In the genomic region with DNA sequence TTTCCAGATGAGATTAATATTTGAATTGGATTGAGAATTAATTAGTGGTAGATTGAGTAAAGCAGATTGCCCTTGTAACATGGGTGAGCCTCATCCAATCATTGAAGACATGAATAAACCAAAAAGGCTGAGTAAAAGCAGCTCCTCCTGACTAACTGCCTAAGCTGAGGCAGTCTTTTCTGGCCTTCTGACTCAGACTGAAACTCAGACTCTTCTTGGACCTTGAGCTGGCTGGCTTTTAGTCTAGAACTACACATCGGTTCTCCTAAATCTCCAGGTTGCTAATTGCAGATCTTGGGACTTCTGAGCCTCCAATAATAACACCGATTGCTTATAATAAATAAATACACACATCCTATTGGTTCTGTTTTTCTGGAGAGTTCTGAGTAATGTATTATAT, we compare ENCODE assay signal across 17 cellular contexts. TPM values are rescaled to one million over a fixed set of nuclear protein-coding genes. Genes with fewer than 3 reads are reported as not detected.
DNase-seq lines count a peak whose midpoint lies in the region; ATAC-seq, FAIRE-seq and TF ChIP-seq lines count a peak whose summit lies in the region.
"Had no signal": no experiment of that assay in that cellular context is flagged by ENCODE, and none has a peak within 500 bp of the region (broad histone marks: within the 10 kb centered on the region; RNA-seq: fewer than 3 reads in every experiment).

No MANE protein-coding gene starts in this region.

- DNase-seq in AG20443 (ENCODE audit: low spot score) = peak; percentile 58
- DNase-seq in GM12892 (ENCODE audit: insufficient read length) = peak; percentile 27
- peak; percentile 43 for DNase-seq in amniotic epithelial cell (ENCODE audit: low read depth)
- DNase-seq in HT-29 (ENCODE audit: low spot score) = no peak
- no peak for DNase-seq in activated naive CD4-positive, alpha-beta T cell treated with anti-CD3 and anti-CD28 coated beads, Interleukin-2, amount 50 U/mL, for 16 hours
- DNase-seq in islet precursor cell = no peak
- DNase-seq in stimulated activated CD4-positive, alpha-beta T cell treated with anti-CD3 and anti-CD28 coated beads, Interleukin-2, amount 100 ng/mL, for 24 hours = no peak
- DNase-seq: activated CD4-positive, alpha-beta T cell treated with anti-CD3 and anti-CD28 coated beads, Interleukin-2, amount 50 U/mL, for 1 hour; activated naive CD8-positive, alpha-beta T cell treated with anti-CD3 and anti-CD28 coated beads, Interleukin-2, amount 10 ng/mL, durations not matched to agents 7 days and 5 days; colonic mucosa; esophagus squamous epithelium; GOT3; NCI-H1417; NCI-H524 had no signal

- no peak for TF ChIP-seq POLR2A in GM12892 (IDR thresholded peaks at IDR 0.05; ENCODE audit: low read depth, low read length)

- peak; percentile 51 for ATAC-seq in HG02610 (IDR thresholded peaks at IDR 0.05; ENCODE audit: unreplicated experiment)

- no peak for FAIRE-seq in GM12892 (lab: Jason Lieb, UNC)
- FAIRE-seq: G401.6 had no signal

RNA-seq across cellular contexts. Expression of gene FKBP11, which starts 24.0 kb away (rescaled TPM):
- polyA plus RNA-seq in GM12892 (2012; ENCODE audit: missing spikeins) = 73.9 TPM
- total RNA-seq in HT-29 (2014; rRNA removed; shearing (Covaris generic)) = 16.5 and 19.1 TPM in 2 replicates

RNA-seq across cellular contexts. Expression of gene RND1, which starts 35.6 kb away (rescaled TPM):
- polyA plus RNA-seq in GM12892 (2012; ENCODE audit: missing spikeins) = 4.0 TPM
- total RNA-seq in HT-29 (2014; rRNA removed; shearing (Covaris generic)) = 8.7 and 9.8 TPM in 2 replicates
- total RNA-seq: RPMI7951 had no signal

RNA-seq across cellular contexts. Expression of gene DDX23, which starts 49.3 kb away (rescaled TPM):
- 67.1 TPM for polyA plus RNA-seq in GM12892 (2012; ENCODE audit: missing spikeins)
- total RNA-seq in HT-29 (2014; rRNA removed; shearing (Covaris generic)) = 103 and 104 TPM in 2 replicates

RNA-seq across cellular contexts. Expression of gene ARF3, which starts 56.0 kb away (rescaled TPM):
- polyA plus RNA-seq in GM12892 (2012; ENCODE audit: missing spikeins) = 89.4 TPM
- total RNA-seq in HT-29 (2014; rRNA removed; shearing (Covaris generic)) = 76.3 and 76.9 TPM in 2 replicates

Comparison
In these comparisons a context has a peak if more than half of its experiments do, and no peak if none do; other contexts are left out.
1. DNase-seq: peak in AG20443 (single experiment), GM12892 (single experiment) and amniotic epithelial cell (single experiment); none in HT-29 (single experiment), activated naive CD4-positive, alpha-beta T cell treated with anti-CD3 and anti-CD28 coated beads, Interleukin-2, amount 50 U/mL, for 16 hours (single experiment), islet precursor cell (single experiment) and stimulated activated CD4-positive, alpha-beta T cell treated with anti-CD3 and anti-CD28 coated beads, Interleukin-2, amount 100 ng/mL, for 24 hours (0 of 2).